Comparison of ENCODE assay signal across 8 cellular contexts in the genomic region with DNA sequence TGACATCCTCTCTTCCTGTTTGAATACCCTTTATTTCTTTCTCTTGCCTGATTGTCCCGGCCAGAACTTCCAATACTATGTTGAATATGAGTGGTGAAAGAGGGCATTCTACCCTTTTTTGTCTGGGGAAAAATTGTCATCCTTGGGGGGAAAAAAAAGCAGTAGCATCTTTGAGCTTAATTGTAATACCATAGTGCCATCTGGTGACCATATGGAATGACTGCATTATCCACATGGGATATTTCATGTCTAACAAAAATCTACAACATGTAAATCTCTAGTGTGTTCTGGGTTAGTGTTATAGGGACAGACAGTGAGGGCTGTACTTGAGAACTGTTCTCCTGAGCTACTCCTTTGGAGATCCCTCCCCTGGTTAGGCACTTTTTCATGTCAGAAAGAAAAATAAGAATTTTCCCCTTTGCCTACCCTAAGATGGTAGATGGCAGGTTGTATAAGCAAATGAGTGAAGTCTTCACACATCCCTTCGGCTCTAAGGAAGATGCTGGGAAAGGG. TPM values are rescaled to one million over a fixed set of nuclear protein-coding genes. Genes with fewer than 3 reads are reported as not detected.
DNase-seq lines count a peak whose midpoint lies in the region; ATAC-seq and TF ChIP-seq lines count a peak whose summit lies in the region.

No MANE protein-coding gene starts in this region.

- H3K4me3 ChIP-seq in GM12864 (ENCODE audit: low read depth, low read length) = no peak overlapping the region
- H3K4me3 ChIP-seq in choroid plexus epithelial cell (ENCODE audit: low read depth, low read length) = no peak overlapping the region
- no peak overlapping the region for H3K4me3 ChIP-seq in prostate gland

- no peak for ATAC-seq in HG03025 (IDR thresholded peaks at IDR 0.05; ENCODE audit: low FRiP score, unreplicated experiment)
- ATAC-seq in stimulated activated memory B cell treated with anti-CD40 and anti-IgM and Interleukin-4, amounts not matched to agents 10 μg/mL and 1 μg/mL and 100 μg/mL, for 72 hours = no peak
- no peak for ATAC-seq in GM19455 (IDR thresholded peaks at IDR 0.05; ENCODE audit: unreplicated experiment)

- TF ChIP-seq CTCF in GM12864 (IDR thresholded peaks at IDR 0.05; ENCODE audit: low read depth, low read length, missing control alignments) (peak; percentile 26), choroid plexus epithelial cell (conservative IDR thresholded peaks at IDR 0.05; ENCODE audit: low read depth, low read length) (peak; percentile 34), prostate gland (IDR thresholded peaks at IDR 0.05) (peak in 3 of 4 experiments; percentile 28 to 60 (median 51))

- H3K27ac ChIP-seq in prostate gland = no peak overlapping the region

- intact Hi-C loops in prostate gland (cut with DNase I) = loop anchor here (5.0 to 10.0 kb wide), 4 partner anchors 79 to 789 kb away; no protein-coding TSS in a partner anchor

- TF ChIP-seq POLR2A in prostate gland (IDR thresholded peaks at IDR 0.05) = no peak

- no peaks in the 10 kb centered on the region for H3K36me3 ChIP-seq in prostate gland

- H3K27ac Mint-ChIP-seq in stimulated activated memory B cell treated with anti-CD40 and anti-IgM and Interleukin-4, amounts not matched to agents 10 μg/mL and 1 μg/mL and 100 μg/mL, for 72 hours = no peak overlapping the region

- no peaks in the 10 kb centered on the region for H3K9me3 Mint-ChIP-seq in stimulated activated memory B cell treated with anti-CD40 and anti-IgM and Interleukin-4, amounts not matched to agents 10 μg/mL and 1 μg/mL and 100 μg/mL, for 72 hours

- no peaks in the 10 kb centered on the region for H3K4me1 ChIP-seq in prostate gland (replicated peaks)

- no peaks in the 10 kb centered on the region for H3K27me3 Mint-ChIP-seq in stimulated activated memory B cell treated with anti-CD40 and anti-IgM and Interleukin-4, amounts not matched to agents 10 μg/mL and 1 μg/mL and 100 μg/mL, for 72 hours

- H3K4me1 Mint-ChIP-seq in stimulated activated memory B cell treated with anti-CD40 and anti-IgM and Interleukin-4, amounts not matched to agents 10 μg/mL and 1 μg/mL and 100 μg/mL, for 72 hours = no peaks in the 10 kb centered on the region

- no peaks in the 10 kb centered on the region for H3K27me3 ChIP-seq in prostate gland (replicated peaks; ENCODE audit: insufficient read depth)

- no peak overlapping the region for H3K4me3 Mint-ChIP-seq in stimulated activated memory B cell treated with anti-CD40 and anti-IgM and Interleukin-4, amounts not matched to agents 10 μg/mL and 1 μg/mL and 100 μg/mL, for 72 hours

- no peaks in the 10 kb centered on the region for H3K36me3 Mint-ChIP-seq in stimulated activated memory B cell treated with anti-CD40 and anti-IgM and Interleukin-4, amounts not matched to agents 10 μg/mL and 1 μg/mL and 100 μg/mL, for 72 hours

- no peak for DNase-seq in GM12864 (ENCODE audit: low read depth)
- DNase-seq in NCI-H1092 treated with DMSO at 0.1 percent for 48 hours (lab: John Stamatoyannopoulos, UW) = peak; percentile 69
- DNase-seq in choroid plexus epithelial cell (ENCODE audit: low read depth) = peak; percentile 14
- DNase-seq in prostate gland (ENCODE audit: low spot score) = no peak
- DNase-seq in GOT3 (lab: John Stamatoyannopoulos, UW) = no peak

- WGBS in prostate gland = 36% methylated on average over 2 of the region's 2 CpGs

- H3K9me3 ChIP-seq in prostate gland = no peaks in the 10 kb centered on the region

RNA-seq across cellular contexts. Expression of gene CAPN6, which starts 26.0 kb away (rescaled TPM):
- 1 to 10 TPM in 1 of 2 donors, under 1 TPM in 1; 0.50 to 7.8 TPM for total RNA-seq in prostate gland

Comparison
In these comparisons a context has a peak if more than half of its experiments do, and no peak if none do; other contexts are left out.
1. DNase-seq: peak in NCI-H1092 treated with DMSO at 0.1 percent for 48 hours (single experiment) and choroid plexus epithelial cell (single experiment); none in GM12864 (single experiment), prostate gland (single experiment) and GOT3 (single experiment).
2. Peak in every context shown above with its lines, with median percentiles within 50 percentile points of each other: CTCF ChIP-seq.